20 cellular contexts compared by ENCODE assay signal in the genomic region with DNA sequence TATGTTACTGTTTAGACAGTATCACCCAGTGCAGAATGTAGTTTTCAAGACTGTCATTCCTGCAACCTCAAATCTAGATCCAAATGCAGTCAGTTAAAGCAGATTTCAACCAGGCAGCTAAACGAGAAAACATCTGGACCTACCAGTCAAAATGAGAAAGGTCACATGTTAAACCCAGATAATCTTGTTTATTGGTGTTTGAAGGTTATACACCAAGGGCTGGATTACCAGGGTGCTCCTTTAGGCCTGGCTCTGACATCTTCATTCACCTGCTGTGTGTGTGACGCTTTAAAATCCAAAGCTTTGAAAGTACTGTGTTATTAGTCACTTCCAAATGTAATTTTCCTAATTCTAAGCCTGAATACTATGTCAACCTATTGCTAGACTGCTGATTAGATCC. TPM values are rescaled to one million over a fixed set of nuclear protein-coding genes. Genes with fewer than 3 reads are reported as not detected.
DNase-seq lines count a peak whose midpoint lies in the region; ATAC-seq and TF ChIP-seq lines count a peak whose summit lies in the region.
"Had no signal": no experiment of that assay in that cellular context is flagged by ENCODE, and none has a peak within 500 bp of the region (broad histone marks: within the 10 kb centered on the region; RNA-seq: fewer than 3 reads in every experiment).

No MANE protein-coding gene starts in this region.

- POLR2A ChIA-PET in CD8-positive, alpha-beta memory T cell (lab: Charles Lee), result no interaction called here
- POLR2A ChIA-PET in SK-N-SH (lab: Yijun Ruan, JAX), result no interaction called here

- no peak overlapping the region for H3K9ac ChIP-seq in SK-N-SH

- no peak for TF ChIP-seq RAD21 in SK-N-SH (IDR thresholded peaks at IDR 0.05; ENCODE audit: low read length)

- no peak for TF ChIP-seq CTCF in SK-N-SH (IDR thresholded peaks at IDR 0.05)

- H3K36me3 Mint-ChIP-seq in CD8-positive, alpha-beta memory T cell, result peaks cover 0 to 56% (median 11%) of the 10 kb centered on the region in 3 donors
- peaks cover 9% of the 10 kb centered on the region for H3K36me3 Mint-ChIP-seq in IgD-negative memory B cell
- no peaks in the 10 kb centered on the region for H3K36me3 Mint-ChIP-seq in T-helper 17 cell (ENCODE audit: low read depth)
- H3K36me3 Mint-ChIP-seq in naive B cell, result peaks cover 31 to 38% of the 10 kb centered on the region in 2 donors

- no peaks in the 10 kb centered on the region for H3F3A ChIP-seq in SK-N-SH (replicated peaks; ENCODE audit: insufficient read depth)

- H3K4me3 Mint-ChIP-seq in CD8-positive, alpha-beta memory T cell, result no peak overlapping the region
- peak overlapping the region in 1 of 4 donors; percentile 39 for H3K4me3 Mint-ChIP-seq in IgD-negative memory B cell
- H3K4me3 Mint-ChIP-seq in T-helper 17 cell, result no peak overlapping the region
- no peak overlapping the region for H3K4me3 Mint-ChIP-seq in naive B cell
- H3K4me3 Mint-ChIP-seq: CD4-positive, alpha-beta T cell had no signal

- H3K27me3 ChIP-seq in CD8-positive, alpha-beta memory T cell (ENCODE audit: insufficient read depth, low read length, poor library complexity, severe bottlenecking), result no peaks in the 10 kb centered on the region
- H3K27me3 ChIP-seq in SK-N-SH (ENCODE audit: insufficient read depth), result peaks cover 61% of the 10 kb centered on the region

- H4K20me1 ChIP-seq in SK-N-SH (ENCODE audit: insufficient read depth), result no peaks in the 10 kb centered on the region

- no peaks in the 10 kb centered on the region for H3K36me3 ChIP-seq in CD8-positive, alpha-beta memory T cell (ENCODE audit: insufficient read depth, low read length)
- no peaks in the 10 kb centered on the region for H3K36me3 ChIP-seq in SK-N-SH (replicated peaks in 1 of 2; ENCODE audit: control insufficient read depth in 1 of 2, insufficient read depth in 2 of 2, low read length in 1 of 2)
- H3K36me3 ChIP-seq: HAP-1 had no signal

- no peak overlapping the region for H3K4me2 ChIP-seq in SK-N-SH

- no peak overlapping the region for H2AFZ ChIP-seq in SK-N-SH (ENCODE audit: low read depth)

- H3K9me3 ChIP-seq in CD8-positive, alpha-beta memory T cell (ENCODE audit: low read length), result no peaks in the 10 kb centered on the region
- no peaks in the 10 kb centered on the region for H3K9me3 ChIP-seq in T-helper 17 cell (ENCODE audit: control insufficient read depth, low read length, poor library complexity, severe bottlenecking)
- no peaks in the 10 kb centered on the region for H3K9me3 ChIP-seq in SK-N-SH
- H3K9me3 ChIP-seq: HAP-1 had no signal

- H3K4me1 Mint-ChIP-seq in CD8-positive, alpha-beta memory T cell, result peaks cover 71 to 92% (median 85%) of the 10 kb centered on the region in 3 donors
- H3K4me1 Mint-ChIP-seq in IgD-negative memory B cell (peaks cover 44 to 64% (median 50%) of the 10 kb centered on the region in 3 donors), T-helper 17 cell (peaks cover 40% of the 10 kb centered on the region), naive B cell (peaks cover 61 to 88% (median 70%) of the 10 kb centered on the region in 3 donors)

- H3K27ac Mint-ChIP-seq in CD8-positive, alpha-beta memory T cell, result peak overlapping the region in 5 of 8 donors; percentile 32 to 83 (median 52)
- H3K27ac Mint-ChIP-seq in IgD-negative memory B cell, result peak overlapping the region in 2 of 3 donors; percentile 34 to 53
- peak overlapping the region; percentile 96 for H3K27ac Mint-ChIP-seq in T-helper 17 cell
- peak overlapping the region in 4 of 6 donors; percentile 65 to 84 (median 78) for H3K27ac Mint-ChIP-seq in naive B cell

- no peak overlapping the region for H3K27ac ChIP-seq in CD8-positive, alpha-beta memory T cell (ENCODE audit: low read depth, low read length)
- no peak overlapping the region for H3K27ac ChIP-seq in SK-N-SH (ENCODE audit: low read depth in 2 of 2, low read length in 1 of 2)

- H3K9me2 ChIP-seq in SK-N-SH, result no peaks in the 10 kb centered on the region

- CTCF ChIA-PET in CD8-positive, alpha-beta memory T cell (lab: Charles Lee), result interaction anchor here (1.5 kb wide), 1 partner anchor 15 kb away, joined by 3 read pairs; no protein-coding TSS in a partner anchor
- CTCF ChIA-PET in SK-N-SH (lab: Yijun Ruan, JAX), result no interaction called here

- intact Hi-C loops in posterior vena cava (cut with DNase I), result no loop called here

- H3K9me3 Mint-ChIP-seq in CD8-positive, alpha-beta memory T cell, result no peaks in the 10 kb centered on the region
- no peaks in the 10 kb centered on the region for H3K9me3 Mint-ChIP-seq in IgD-negative memory B cell
- no peaks in the 10 kb centered on the region for H3K9me3 Mint-ChIP-seq in naive B cell
- H3K9me3 Mint-ChIP-seq: CD4-positive, alpha-beta T cell had no signal

- peaks cover 56% of the 10 kb centered on the region for H3K4me1 ChIP-seq in CD8-positive, alpha-beta memory T cell (ENCODE audit: insufficient read depth, low read length)
- H3K4me1 ChIP-seq in SK-N-SH (ENCODE audit: control insufficient read depth in 1 of 2, insufficient read depth in 2 of 2, low read depth in 1 of 2, low read length in 1 of 2), result no peaks in the 10 kb centered on the region
- H3K4me1 ChIP-seq: HAP-1 had no signal

- H3K27me3 Mint-ChIP-seq in CD8-positive, alpha-beta memory T cell, result no peaks in the 10 kb centered on the region
- H3K27me3 Mint-ChIP-seq in IgD-negative memory B cell, result no peaks in the 10 kb centered on the region
- no peaks in the 10 kb centered on the region for H3K27me3 Mint-ChIP-seq in T-helper 17 cell
- H3K27me3 Mint-ChIP-seq in naive B cell, result no peaks in the 10 kb centered on the region
- H3K27me3 Mint-ChIP-seq: CD4-positive, alpha-beta T cell had no signal

- no peaks in the 10 kb centered on the region for H3K79me2 ChIP-seq in SK-N-SH (ENCODE audit: insufficient read depth)

- no peak overlapping the region for H3K4me3 ChIP-seq in CD8-positive, alpha-beta memory T cell (ENCODE audit: low read length)
- no peak overlapping the region for H3K4me3 ChIP-seq in SK-N-SH (ENCODE audit: low read depth in 2 of 2, low read length in 1 of 2)
- H3K4me3 ChIP-seq: HAP-1 had no signal

- WGBS in SK-N-SH (ENCODE audit: low lambda C conversion rate), result 11% methylated on average over 2 of the region's 2 CpGs

- no peak for DNase-seq in CD8-positive, alpha-beta memory T cell
- DNase-seq in T-helper 17 cell (no peak), naive B cell (no peak), SK-N-SH (no peak), KG1 (lab: John Stamatoyannopoulos, UW) (no peak), posterior vena cava (ENCODE audit: low spot score) (no peak)
- DNase-seq: AML-193; CD4-positive, alpha-beta T cell; DND-41; GF-D8; NCI-H1092 treated with DMSO at 0.1 percent for 48 hours; NCI-H1694 treated with DMSO at 0.1 percent for 48 hours; NCI-H69; SIG-M5; SW 1271 had no signal

- no peak for TF ChIP-seq EP300 in SK-N-SH (IDR thresholded peaks at IDR 0.05; ENCODE audit: borderline replicate concordance in 1 of 2, low read depth in 1 of 2, low read length in 1 of 2)

- ATAC-seq in T-helper 17 cell, result no peak
- no peak for ATAC-seq in naive B cell (ENCODE audit: low read depth in 2 of 2)
- no peak for ATAC-seq in HG03159 (IDR thresholded peaks at IDR 0.05; ENCODE audit: unreplicated experiment)

TF ChIP-seq in SK-N-SH, 30 proteins besides CTCF, POLR2A, EP300 and RAD21:
- TF ChIP-seq, protein P1, sequence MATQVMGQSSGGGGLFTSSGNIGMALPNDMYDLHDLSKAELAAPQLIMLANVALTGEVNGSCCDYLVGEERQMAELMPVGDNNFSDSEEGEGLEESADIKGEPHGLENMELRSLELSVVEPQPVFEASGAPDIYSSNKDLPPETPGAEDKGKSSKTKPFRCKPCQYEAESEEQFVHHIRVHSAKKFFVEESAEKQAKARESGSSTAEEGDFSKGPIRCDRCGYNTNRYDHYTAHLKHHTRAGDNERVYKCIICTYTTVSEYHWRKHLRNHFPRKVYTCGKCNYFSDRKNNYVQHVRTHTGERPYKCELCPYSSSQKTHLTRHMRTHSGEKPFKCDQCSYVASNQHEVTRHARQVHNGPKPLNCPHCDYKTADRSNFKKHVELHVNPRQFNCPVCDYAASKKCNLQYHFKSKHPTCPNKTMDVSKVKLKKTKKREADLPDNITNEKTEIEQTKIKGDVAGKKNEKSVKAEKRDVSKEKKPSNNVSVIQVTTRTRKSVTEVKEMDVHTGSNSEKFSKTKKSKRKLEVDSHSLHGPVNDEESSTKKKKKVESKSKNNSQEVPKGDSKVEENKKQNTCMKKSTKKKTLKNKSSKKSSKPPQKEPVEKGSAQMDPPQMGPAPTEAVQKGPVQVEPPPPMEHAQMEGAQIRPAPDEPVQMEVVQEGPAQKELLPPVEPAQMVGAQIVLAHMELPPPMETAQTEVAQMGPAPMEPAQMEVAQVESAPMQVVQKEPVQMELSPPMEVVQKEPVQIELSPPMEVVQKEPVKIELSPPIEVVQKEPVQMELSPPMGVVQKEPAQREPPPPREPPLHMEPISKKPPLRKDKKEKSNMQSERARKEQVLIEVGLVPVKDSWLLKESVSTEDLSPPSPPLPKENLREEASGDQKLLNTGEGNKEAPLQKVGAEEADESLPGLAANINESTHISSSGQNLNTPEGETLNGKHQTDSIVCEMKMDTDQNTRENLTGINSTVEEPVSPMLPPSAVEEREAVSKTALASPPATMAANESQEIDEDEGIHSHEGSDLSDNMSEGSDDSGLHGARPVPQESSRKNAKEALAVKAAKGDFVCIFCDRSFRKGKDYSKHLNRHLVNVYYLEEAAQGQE (IDR thresholded peaks at IDR 0.05; ENCODE audit: low read depth, low read length), result no peak
- no peak for TF ChIP-seq FOSL2 (IDR thresholded peaks at IDR 0.05; ENCODE audit: borderline replicate concordance, low read depth)
- no peak for TF ChIP-seq POLR2AphosphoS5 (IDR thresholded peaks at IDR 0.05; ENCODE audit: low read depth, low read length)
- TF ChIP-seq SIN3A (IDR thresholded peaks at IDR 0.05; ENCODE audit: borderline replicate concordance, low read depth, low read length), result no peak

RNA-seq across cellular contexts. Expression of a gene that starts 54.9 kb away (rescaled TPM):
- 100 to 1,000 TPM; 119 to 126 TPM for total RNA-seq in CD8-positive, alpha-beta memory T cell
- 138 TPM for polyA plus RNA-seq in CD8-positive, alpha-beta memory T cell
- polyA plus RNA-seq in IgD-negative memory B cell (103 TPM), naive B cell (ENCODE audit: low read depth in 6 of 6) (100 to 1,000 TPM in 1 of 6 donors, 10 to 100 TPM in 4, under 1 TPM in 1; 0.75 to 127 (median 39.8) TPM), SK-N-SH (2012; rRNA removed) (not detected in 2 replicates)
- total RNA-seq in T-helper 17 cell (100 to 1,000 TPM; 106 to 113 TPM), posterior vena cava (1 to 10 TPM; 1.6 TPM)
- polyA plus RNA-seq in SK-N-SH (2012; cell fraction: cytosol; rRNA removed), result not detected in 2 replicates
- polyA plus RNA-seq in SK-N-SH (2012; cell fraction: nucleus; rRNA removed), result not detected in 2 replicates
- total RNA-seq: RPMI7951 had no signal

RNA-seq across cellular contexts. Expression of a gene that starts 58.8 kb away (rescaled TPM):
- total RNA-seq in CD8-positive, alpha-beta memory T cell, result under 1 TPM; 0.58 to 0.74 TPM
- polyA plus RNA-seq in CD8-positive, alpha-beta memory T cell, result 0.09 TPM
- polyA plus RNA-seq in IgD-negative memory B cell (0.84 TPM), naive B cell (ENCODE audit: low read depth in 6 of 6) (under 1 TPM in 5 of 6 donors, not detected in 1; 0.16 to 0.80 (median 0.38) TPM), SK-N-SH (2012; rRNA removed) (not detected in 2 replicates)
- total RNA-seq in T-helper 17 cell (under 1 TPM in 1 of 2 donors, not detected in 1; 0.37 TPM), posterior vena cava (not detected)
- polyA plus RNA-seq in SK-N-SH (2012; cell fraction: cytosol; rRNA removed), result not detected in 2 replicates
- polyA plus RNA-seq in SK-N-SH (2012; cell fraction: nucleus; rRNA removed), result not detected in 2 replicates
- total RNA-seq: CD4-positive, alpha-beta T cell; HT-29; RPMI7951 had no signal

Comparison
In these comparisons a context has a peak if more than half of its experiments do, and no peak if none do; other contexts are left out.
1. H3K27ac Mint-ChIP-seq: peak in every context shown above with its lines; median percentile 96 in T-helper 17 cell; 78 in naive B cell; 52 in CD8-positive, alpha-beta memory T cell; 44 in IgD-negative memory B cell.